In genomic region chr22:19850482-19851109, GRCh38 we compare ENCODE assay signal across 15 cellular contexts. TPM values are rescaled to one million over a fixed set of nuclear protein-coding genes. Genes with fewer than 3 reads are reported as not detected.
DNase-seq lines count a peak whose midpoint lies in the region; ATAC-seq and TF ChIP-seq lines count a peak whose summit lies in the region.
"Had no signal": no experiment of that assay in that cellular context is flagged by ENCODE, and none has a peak within 500 bp of the region (broad histone marks: within the 10 kb centered on the region; RNA-seq: fewer than 3 reads in every experiment).

No MANE protein-coding gene starts in this region.

- H3K4me3 Mint-ChIP-seq in Calu3 (ENCODE audit: low read depth, unreplicated experiment) (peak overlapping the region; percentile 61), endodermal cell (no peak overlapping the region), progenitor cell of endocrine pancreas (ENCODE audit: low read depth) (no peak overlapping the region)

- CTCF ChIA-PET in Calu3 (lab: Charles Lee), result interaction anchor here (1.5 to 1.6 kb wide), 2 partner anchors 60 to 94 kb away, joined by 5 to 6 read pairs; no protein-coding TSS in a partner anchor

- no TSS peak for BruUV-seq in Calu3 (replicated peaks; lab: Mats Ljungman, UMichigan)

- peak overlapping the region; percentile 84 for H3K27ac Mint-ChIP-seq in Calu3 (ENCODE audit: unreplicated experiment)
- peak overlapping the region; percentile 79 for H3K27ac Mint-ChIP-seq in endodermal cell
- peak overlapping the region; percentile 94 for H3K27ac Mint-ChIP-seq in progenitor cell of endocrine pancreas

- H3K4me1 ChIP-seq in HUES64 (ENCODE audit: insufficient read depth, low read length) (peaks cover 4% of the 10 kb centered on the region; the same call in 1 of the 2 replicates), endodermal cell (ENCODE audit: control insufficient read depth, insufficient read depth, low read length) (peaks cover 5% of the 10 kb centered on the region)

- H3K36me3 ChIP-seq in HUES64 (ENCODE audit: insufficient read depth, low read length) (peaks cover 42% of the 10 kb centered on the region), endodermal cell (ENCODE audit: control insufficient read depth, insufficient read depth, low read length) (peaks cover 34% of the 10 kb centered on the region)

- TF ChIP-seq CTCF in Calu3 (IDR thresholded peaks at IDR 0.05; ENCODE audit: unreplicated experiment), result no peak
- no peak for TF ChIP-seq CTCF in endodermal cell (conservative IDR thresholded peaks at IDR 0.05)
- no peak for TF ChIP-seq CTCF in progenitor cell of endocrine pancreas (IDR thresholded peaks at IDR 0.05; ENCODE audit: unreplicated experiment)

- H3K9me3 Mint-ChIP-seq in Calu3 (ENCODE audit: low read depth, unreplicated experiment) (no peaks in the 10 kb centered on the region), endodermal cell (peaks cover 3% of the 10 kb centered on the region), progenitor cell of endocrine pancreas (ENCODE audit: low read depth) (no peaks in the 10 kb centered on the region)
- H3K9me3 Mint-ChIP-seq: CD8-positive, alpha-beta memory T cell had no signal

- H3K27me3 ChIP-seq in HUES64 (ENCODE audit: insufficient read depth, low read length), result no peaks in the 10 kb centered on the region
- H3K27me3 ChIP-seq in endodermal cell (ENCODE audit: control insufficient read depth, insufficient read depth, low read length, poor library complexity, severe bottlenecking), result no peaks in the 10 kb centered on the region
- H3K27me3 ChIP-seq: ascending aorta had no signal

- H3K27me3 Mint-ChIP-seq in Calu3 (ENCODE audit: unreplicated experiment), result no peaks in the 10 kb centered on the region
- no peaks in the 10 kb centered on the region for H3K27me3 Mint-ChIP-seq in endodermal cell (ENCODE audit: insufficient read depth)
- H3K27me3 Mint-ChIP-seq in progenitor cell of endocrine pancreas, result no peaks in the 10 kb centered on the region
- H3K27me3 Mint-ChIP-seq: CD8-positive, alpha-beta memory T cell had no signal

- TF ChIP-seq POLR2A in GM18505 (IDR thresholded peaks at IDR 0.05; ENCODE audit: borderline replicate concordance, extremely low read depth, insufficient read depth, insufficient read length), result no peak

- H3K4me3 ChIP-seq in HUES64 (ENCODE audit: low read length) (no peak overlapping the region), endodermal cell (ENCODE audit: low read length) (no peak overlapping the region)
- H3K4me3 ChIP-seq: ascending aorta, psoas muscle had no signal

- peaks cover 57% of the 10 kb centered on the region for H3K4me1 Mint-ChIP-seq in Calu3 (ENCODE audit: low read depth, unreplicated experiment)
- H3K4me1 Mint-ChIP-seq in endodermal cell, result peaks cover 32% of the 10 kb centered on the region
- peaks cover 33% of the 10 kb centered on the region for H3K4me1 Mint-ChIP-seq in progenitor cell of endocrine pancreas (ENCODE audit: low read depth)

- intact Hi-C loops in Calu3 (cut with micrococcal nuclease; ENCODE audit: unreplicated experiment), result no loop called here

- peaks cover 62% of the 10 kb centered on the region for H3K36me3 Mint-ChIP-seq in Calu3 (ENCODE audit: insufficient read depth, unreplicated experiment)
- H3K36me3 Mint-ChIP-seq in endodermal cell (ENCODE audit: low read depth), result peaks cover 30% of the 10 kb centered on the region
- H3K36me3 Mint-ChIP-seq in progenitor cell of endocrine pancreas (ENCODE audit: insufficient read depth), result peaks cover 13% of the 10 kb centered on the region

- H3K9ac ChIP-seq in HUES64 (ENCODE audit: low read depth, low read length) (no peak overlapping the region), endodermal cell (ENCODE audit: extremely low read depth, low read length, poor library complexity, severe bottlenecking) (peak overlapping the region; percentile 22)

- 87% methylated on average over 11 of the region's 11 CpGs for WGBS in HUES64
- 88 to 91% methylated on average over 9 to 11 of the region's 11 CpGs for WGBS in endodermal cell (ENCODE audit: insufficient coverage in 1 of 2, insufficient read length in 1 of 2), 2 experiments

- DNase-seq in Calu3, result no peak
- no peak for DNase-seq in endodermal cell
- no peak for DNase-seq in progenitor cell of endocrine pancreas (ENCODE audit: low spot score, unreplicated experiment)
- DNase-seq: activated T-cell treated with anti-CD3 and anti-CD28 coated beads, Interleukin-2, amount 50 U/mL, for 1 hour; CD8-positive, alpha-beta memory T cell; GDM1; NCI-H1105 treated with DMSO at 0.1 percent for 48 hours; NCI-H345; psoas muscle; WERI-Rb-1 had no signal

- ATAC-seq in HG03139 (IDR thresholded peaks at IDR 0.05; ENCODE audit: unreplicated experiment) (no peak), HG02642 (IDR thresholded peaks at IDR 0.05; ENCODE audit: poor library complexity, unreplicated experiment) (no peak), GM18505 (IDR thresholded peaks at IDR 0.05; ENCODE audit: unreplicated experiment) (no peak)
- ATAC-seq: psoas muscle had no signal

- no peaks in the 10 kb centered on the region for H3K9me3 ChIP-seq in HUES64 (ENCODE audit: insufficient read depth, low read depth, low read length)
- peaks cover 10% of the 10 kb centered on the region for H3K9me3 ChIP-seq in endodermal cell (ENCODE audit: control insufficient read depth, low read length)
- H3K9me3 ChIP-seq: ascending aorta, psoas muscle had no signal

- H3K27ac ChIP-seq in HUES64 (ENCODE audit: low read depth, low read length) (0 out of 2 replicates have a peak overlapping the region, but pooled peaks have one; percentile 26), endodermal cell (ENCODE audit: low read depth, low read length) (no peak overlapping the region)
- H3K27ac ChIP-seq: ascending aorta, psoas muscle, WERI-Rb-1 had no signal

RNA-seq across cellular contexts. Expression of gene GNB1L, which starts 4.1 kb away (rescaled TPM):
- total RNA-seq in Calu3 (2022) (9.1 and 13.0 TPM in 2 replicates), endodermal cell (10 to 100 TPM in 1 of 2 donors, 1 to 10 TPM in 1; 9.5 to 12.2 TPM), progenitor cell of endocrine pancreas (9.0 and 9.9 TPM in 2 replicates)
- polyA plus RNA-seq in HUES64 (2013, experiment 1 of 2), result 9.5 TPM
- 11.0 TPM for polyA plus RNA-seq in HUES64 (2013, experiment 2 of 2)
- polyA plus RNA-seq in endodermal cell (2013, experiment 1 of 2), result 10.1 TPM
- 7.7 TPM for polyA plus RNA-seq in endodermal cell (2013, experiment 2 of 2)

RNA-seq across cellular contexts. Expression of gene RTL10, which starts 4.1 kb away (rescaled TPM):
- total RNA-seq in Calu3 (2022) (26.2 and 28.7 TPM in 2 replicates), endodermal cell (10 to 100 TPM; 20.6 to 22.2 TPM), progenitor cell of endocrine pancreas (27.2 and 27.4 TPM in 2 replicates)
- 9.9 TPM for polyA plus RNA-seq in HUES64 (2013, experiment 1 of 2)
- 9.8 TPM for polyA plus RNA-seq in HUES64 (2013, experiment 2 of 2)
- 12.4 TPM for polyA plus RNA-seq in endodermal cell (2013, experiment 1 of 2)
- polyA plus RNA-seq in endodermal cell (2013, experiment 2 of 2), result 12.1 TPM
